ENCODE assay signal across 8 cellular contexts in genomic region chr17:41496803-41497484, GRCh38. TPM values are rescaled to one million over a fixed set of nuclear protein-coding genes. Genes with fewer than 3 reads are reported as not detected.
DNase-seq lines count a peak whose midpoint lies in the region; ATAC-seq and TF ChIP-seq lines count a peak whose summit lies in the region.

No MANE protein-coding gene starts in this region.

- peak; percentile 53 for TF ChIP-seq POLR2A in Raji (IDR thresholded peaks at IDR 0.05; ENCODE audit: insufficient read depth, low read depth, low read length)
- TF ChIP-seq POLR2A in prostate gland (IDR thresholded peaks at IDR 0.05) = no peak

- H3K4me1 ChIP-seq in prostate gland (replicated peaks) = no peaks in the 10 kb centered on the region

- no peaks in the 10 kb centered on the region for H3K9me3 Mint-ChIP-seq in activated T-helper 17 cell treated with anti-CD3 and anti-CD28 coated beads, Interleukin-2, amount 50 U/mL, for 72 hours

- peak; percentile 74 for TF ChIP-seq CTCF in GM12875 (IDR thresholded peaks at IDR 0.05; ENCODE audit: borderline replicate concordance, insufficient read depth, low read depth, low read length)
- TF ChIP-seq CTCF in prostate gland (IDR thresholded peaks at IDR 0.05) = peak in 3 of 4 experiments; percentile 52 to 90 (median 74)

- no peak overlapping the region for H3K4me3 ChIP-seq in GM12875 (ENCODE audit: low read depth, low read length)
- no peak overlapping the region for H3K4me3 ChIP-seq in prostate gland

- no peaks in the 10 kb centered on the region for H3K27me3 ChIP-seq in prostate gland (replicated peaks; ENCODE audit: insufficient read depth)

- no peak overlapping the region for H3K27ac ChIP-seq in prostate gland

- H3K4me1 Mint-ChIP-seq in activated T-helper 17 cell treated with anti-CD3 and anti-CD28 coated beads, Interleukin-2, amount 50 U/mL, for 72 hours = peaks cover 13% of the 10 kb centered on the region

- WGBS in prostate gland = 55% methylated on average over 12 of the region's 12 CpGs

- peak overlapping the region; percentile 34 for H3K4me3 Mint-ChIP-seq in activated T-helper 17 cell treated with anti-CD3 and anti-CD28 coated beads, Interleukin-2, amount 50 U/mL, for 72 hours

- DNase-seq in A172 (ENCODE audit: low spot score) = peak; percentile 97
- peak; percentile 38 for DNase-seq in HS-5 (ENCODE audit: low read depth)
- DNase-seq in germinal center (ENCODE audit: low spot score) = peak; percentile 84
- DNase-seq in prostate gland (ENCODE audit: low spot score) = peak; percentile 59

- no peaks in the 10 kb centered on the region for H3K36me3 Mint-ChIP-seq in activated T-helper 17 cell treated with anti-CD3 and anti-CD28 coated beads, Interleukin-2, amount 50 U/mL, for 72 hours (ENCODE audit: low read depth)

- peak; percentile 98 for ATAC-seq in activated T-helper 17 cell treated with anti-CD3 and anti-CD28 coated beads, Interleukin-2, amount 50 U/mL, for 72 hours (replicated peaks)
- no peak for ATAC-seq in HG02852 (IDR thresholded peaks at IDR 0.05; ENCODE audit: unreplicated experiment)

- H3K27me3 Mint-ChIP-seq in activated T-helper 17 cell treated with anti-CD3 and anti-CD28 coated beads, Interleukin-2, amount 50 U/mL, for 72 hours = no peaks in the 10 kb centered on the region

- intact Hi-C loops in prostate gland (cut with DNase I) = no loop called here

- H3K27ac Mint-ChIP-seq in activated T-helper 17 cell treated with anti-CD3 and anti-CD28 coated beads, Interleukin-2, amount 50 U/mL, for 72 hours = peak overlapping the region; percentile 84

- H3K9me3 ChIP-seq in prostate gland = no peaks in the 10 kb centered on the region

- no peaks in the 10 kb centered on the region for H3K36me3 ChIP-seq in prostate gland

RNA-seq across cellular contexts. Expression of gene KRT36, which starts 7.2 kb away (rescaled TPM):
- total RNA-seq in A172 (2014; rRNA removed; shearing (Covaris generic)) = 0.05 TPM in 1 of 2 replicates, not detected in the other
- total RNA-seq in activated T-helper 17 cell treated with anti-CD3 and anti-CD28 coated beads, Interleukin-2, amount 50 U/mL, for 72 hours = not detected
- total RNA-seq in prostate gland = not detected

RNA-seq across cellular contexts. Expression of gene KRT13, which starts 8.5 kb away (rescaled TPM):
- 2.7 and 2.8 TPM in 2 replicates for total RNA-seq in A172 (2014; rRNA removed; shearing (Covaris generic))
- not detected for total RNA-seq in activated T-helper 17 cell treated with anti-CD3 and anti-CD28 coated beads, Interleukin-2, amount 50 U/mL, for 72 hours
- 10 to 100 TPM; 38.4 to 62.7 TPM for total RNA-seq in prostate gland

RNA-seq across cellular contexts. Expression of gene KRT35, which starts 16.0 kb away (rescaled TPM):
- not detected in 2 replicates for total RNA-seq in A172 (2014; rRNA removed; shearing (Covaris generic))
- not detected for total RNA-seq in activated T-helper 17 cell treated with anti-CD3 and anti-CD28 coated beads, Interleukin-2, amount 50 U/mL, for 72 hours
- total RNA-seq in prostate gland = not detected

RNA-seq across cellular contexts. Expression of gene KRT15, which starts 21.7 kb away (rescaled TPM):
- total RNA-seq in A172 (2014; rRNA removed; shearing (Covaris generic)) = 29.8 and 31.9 TPM in 2 replicates
- not detected for total RNA-seq in activated T-helper 17 cell treated with anti-CD3 and anti-CD28 coated beads, Interleukin-2, amount 50 U/mL, for 72 hours
- total RNA-seq in prostate gland = 1,000 to 10,000 TPM in 1 of 2 donors, 100 to 1,000 TPM in 1; 138 to 1,038 TPM

RNA-seq across cellular contexts. Expression of gene KRT32, which starts 29.8 kb away (rescaled TPM):
- 0.12 TPM in 1 of 2 replicates, not detected in the other for total RNA-seq in A172 (2014; rRNA removed; shearing (Covaris generic))
- not detected for total RNA-seq in activated T-helper 17 cell treated with anti-CD3 and anti-CD28 coated beads, Interleukin-2, amount 50 U/mL, for 72 hours
- not detected for total RNA-seq in prostate gland

Comparison
In these comparisons a context has a peak if more than half of its experiments do, and no peak if none do; other contexts are left out.
1. DNase-seq: peak in every context shown above with its lines; median percentile 97 in A172; 84 in germinal center; 59 in prostate gland; 38 in HS-5.
2. RNA of gene KRT13, which starts 8.5 kb away (total RNA-seq): 38.4 to 62.7 TPM in prostate gland; 2.7 to 2.8 TPM in A172 and not detected in activated T-helper 17 cell treated with anti-CD3 and anti-CD28 coated beads, Interleukin-2, amount 50 U/mL, for 72 hours; every median in the first group is over 10 times any median in the second.